ENCODE assay signal across 8 cellular contexts in the genomic region with DNA sequence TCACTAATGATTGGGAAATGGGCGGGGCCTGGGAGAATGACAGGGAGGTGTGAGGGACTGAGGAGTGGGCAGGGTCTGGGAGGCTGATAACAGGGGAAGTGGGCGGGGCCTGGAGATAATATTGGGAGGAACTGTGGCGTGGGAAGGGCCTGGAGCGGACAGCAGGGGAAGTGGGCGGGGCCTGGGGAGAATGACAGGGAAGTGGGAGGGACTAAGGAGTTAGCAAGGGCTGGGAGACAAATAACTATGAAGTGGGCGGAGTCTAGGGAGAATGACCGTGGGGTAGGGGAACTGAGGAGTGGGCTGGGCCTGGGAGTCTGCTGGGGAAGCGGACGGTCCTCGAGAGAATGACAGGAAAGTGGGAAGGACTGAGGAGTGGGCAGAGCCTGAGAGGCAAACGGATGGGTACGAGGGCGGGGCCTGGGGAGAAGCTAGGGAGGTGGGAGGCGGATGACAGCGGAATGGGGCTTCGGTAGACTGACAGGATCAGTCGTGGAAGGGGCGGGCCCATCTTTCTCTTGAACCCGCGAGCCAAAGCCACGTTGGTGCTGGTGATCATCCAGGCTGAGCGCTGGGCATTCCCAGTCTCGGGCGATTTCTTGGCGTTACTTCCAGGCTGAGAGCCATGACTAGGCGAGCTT. TPM values are rescaled to one million over a fixed set of nuclear protein-coding genes. Genes with fewer than 3 reads are reported as not detected.
DNase-seq lines count a peak whose midpoint lies in the region; ATAC-seq and TF ChIP-seq lines count a peak whose summit lies in the region.

No MANE protein-coding gene starts in this region.

- H3K27ac ChIP-seq in thyroid gland = peak overlapping the region in 2 of 3 donors; percentile 31 to 53

- H3K27me3 ChIP-seq in thyroid gland = no peaks in the 10 kb centered on the region

- H3K4me1 Mint-ChIP-seq in activated naive CD8-positive, alpha-beta T cell treated with anti-CD3 and anti-CD28 coated beads, Interleukin-2, amount 10 ng/mL, durations not matched to agents 7 days and 5 days = peaks cover 32% of the 10 kb centered on the region
- H3K4me1 Mint-ChIP-seq in glutamatergic neuron (ENCODE audit: low read depth, unreplicated experiment) = peaks cover 4% of the 10 kb centered on the region

- WGBS in thyroid gland, 2 donors = 2 to 3% methylated on average over 19 to 25 of the region's 26 CpGs

- POLR2A ChIA-PET in activated naive CD8-positive, alpha-beta T cell treated with anti-CD3 and anti-CD28 coated beads, Interleukin-2, amount 10 ng/mL, durations not matched to agents 7 days and 5 days (lab: Charles Lee) = interaction anchor here (0.5 to 2.8 kb wide), 13 partner anchors 15 to 348 kb away, joined by 3 to 23 read pairs (median 4); a partner anchor contains a TSS

- H3K36me3 Mint-ChIP-seq in activated naive CD8-positive, alpha-beta T cell treated with anti-CD3 and anti-CD28 coated beads, Interleukin-2, amount 10 ng/mL, durations not matched to agents 7 days and 5 days = no peaks in the 10 kb centered on the region
- no peaks in the 10 kb centered on the region for H3K36me3 Mint-ChIP-seq in glutamatergic neuron (ENCODE audit: unreplicated experiment)

- intact Hi-C loops in thyroid gland (cut with DNase I) = loop anchor here (5.0 kb wide), 1 partner anchor 116 kb away; no protein-coding TSS in a partner anchor

- peak overlapping the region; percentile 93 for H3K4me3 Mint-ChIP-seq in activated naive CD8-positive, alpha-beta T cell treated with anti-CD3 and anti-CD28 coated beads, Interleukin-2, amount 10 ng/mL, durations not matched to agents 7 days and 5 days
- H3K4me3 Mint-ChIP-seq in glutamatergic neuron (ENCODE audit: unreplicated experiment) = peak overlapping the region; percentile 94

- ATAC-seq in activated naive CD8-positive, alpha-beta T cell treated with anti-CD3 and anti-CD28 coated beads, Interleukin-2, amount 10 ng/mL, durations not matched to agents 7 days and 5 days (ENCODE audit: low read depth) = peak; percentile 71
- peak; percentile 91 for ATAC-seq in omental fat pad (ENCODE audit: low FRiP score)

- H3K4me3 ChIP-seq in thyroid gland (replicated peaks in 1 of 3) = peak overlapping the region in 2 of 3 donors; percentile 21 to 42

- no peak for TF ChIP-seq CTCF in glutamatergic neuron (IDR thresholded peaks at IDR 0.05; ENCODE audit: partially characterized antibody, unreplicated experiment)
- no peak for TF ChIP-seq CTCF in omental fat pad (IDR thresholded peaks at IDR 0.05)
- no peak for TF ChIP-seq CTCF in thyroid gland (IDR thresholded peaks at IDR 0.05)

- H3K4me1 ChIP-seq in thyroid gland = peaks cover 0 to 3% of the 10 kb centered on the region in 2 donors

- peak overlapping the region; percentile 98 for H3K27ac Mint-ChIP-seq in activated naive CD8-positive, alpha-beta T cell treated with anti-CD3 and anti-CD28 coated beads, Interleukin-2, amount 10 ng/mL, durations not matched to agents 7 days and 5 days
- H3K27ac Mint-ChIP-seq in glutamatergic neuron (ENCODE audit: unreplicated experiment) = peak overlapping the region; percentile 30

- no peaks in the 10 kb centered on the region for H3K27me3 Mint-ChIP-seq in activated naive CD8-positive, alpha-beta T cell treated with anti-CD3 and anti-CD28 coated beads, Interleukin-2, amount 10 ng/mL, durations not matched to agents 7 days and 5 days
- H3K27me3 Mint-ChIP-seq in glutamatergic neuron (ENCODE audit: unreplicated experiment) = peaks cover 4% of the 10 kb centered on the region

- TF ChIP-seq POLR2A in GM18951 (IDR thresholded peaks at IDR 0.05; ENCODE audit: extremely low read depth, insufficient read depth, insufficient read length) (peak; percentile 60), thyroid gland (IDR thresholded peaks at IDR 0.05) (no peak)

- H3K36me3 ChIP-seq in thyroid gland = no peaks in the 10 kb centered on the region

- H3K9me3 Mint-ChIP-seq in activated naive CD8-positive, alpha-beta T cell treated with anti-CD3 and anti-CD28 coated beads, Interleukin-2, amount 10 ng/mL, durations not matched to agents 7 days and 5 days = no peaks in the 10 kb centered on the region
- H3K9me3 Mint-ChIP-seq in glutamatergic neuron (ENCODE audit: unreplicated experiment) = peaks cover 6% of the 10 kb centered on the region

- no peaks in the 10 kb centered on the region for H3K9me3 ChIP-seq in thyroid gland

- DNase-seq in Ammon's horn (ENCODE audit: low spot score) = peak; percentile 97
- DNase-seq in HT1080 (ENCODE audit: low read depth) = peak; percentile 83
- DNase-seq in SK-MEL-5 (ENCODE audit: low read depth, low spot score) = peak; percentile 97
- peak; percentile 84 for DNase-seq in activated naive CD8-positive, alpha-beta T cell treated with anti-CD3 and anti-CD28 coated beads, Interleukin-2, amount 10 ng/mL, durations not matched to agents 7 days and 5 days
- DNase-seq in glutamatergic neuron = peak; percentile 97
- peak; percentile 96 for DNase-seq in omental fat pad (ENCODE audit: low spot score)
- peak; percentile 82 to 86 for DNase-seq in thyroid gland

- in situ Hi-C loops in GM18951 (cut with MboI; ENCODE audit: low sequenced_read_pairs, unreplicated experiment) = loop anchor here (10.0 to 25.0 kb wide), 2 partner anchors 109 to 346 kb away; no protein-coding TSS in a partner anchor
- in situ Hi-C loops in SK-MEL-5 (cut with HindIII; ENCODE audit: low pct_unique_long_range_greater_than_20kb, low sequenced_read_pairs) = no loop called here

RNA-seq across cellular contexts. Expression of a gene that starts 14.0 kb away (rescaled TPM):
- total RNA-seq in HT1080 (2014; rRNA removed; shearing (Covaris generic)) = 0.60 and 1.9 TPM in 2 replicates
- polyA plus RNA-seq in HT1080 (2015; cell fraction: cytosol; rRNA removed) = 0.62 and 1.9 TPM in 2 replicates
- 0.31 and 1.5 TPM in 2 replicates for polyA plus RNA-seq in HT1080 (2015; cell fraction: nucleus; rRNA removed)
- 19.8 and 24.0 TPM in 2 replicates for total RNA-seq in SK-MEL-5 (2014; rRNA removed; shearing (Covaris generic))
- polyA plus RNA-seq in SK-MEL-5 (2015; cell fraction: cytosol; rRNA removed) = 197 and 275 TPM in 2 replicates
- polyA plus RNA-seq in SK-MEL-5 (2015; cell fraction: nucleus; rRNA removed) = 35.1 and 72.8 TPM in 2 replicates
- total RNA-seq in activated naive CD8-positive, alpha-beta T cell treated with anti-CD3 and anti-CD28 coated beads, Interleukin-2, amount 10 ng/mL, durations not matched to agents 7 days and 5 days = 10 to 100 TPM in 1 of 2 experiments, 1 to 10 TPM in 1; 8.7 to 11.6 TPM
- total RNA-seq in glutamatergic neuron (ENCODE audit: unreplicated experiment) (225 TPM), omental fat pad (1 to 10 TPM in 3 of 4 donors, not detected in 1; 2.2 to 2.8 (median 2.2) TPM), thyroid gland (under 1 TPM in 3 of 4 donors, not detected in 1; 0.22 to 0.67 (median 0.59) TPM)

RNA-seq across cellular contexts. Expression of a gene that starts 14.7 kb away (rescaled TPM):
- total RNA-seq in HT1080 (2014; rRNA removed; shearing (Covaris generic)) = 35.7 and 45.9 TPM in 2 replicates
- 31.7 and 38.3 TPM in 2 replicates for polyA plus RNA-seq in HT1080 (2015; cell fraction: cytosol; rRNA removed)
- polyA plus RNA-seq in HT1080 (2015; cell fraction: nucleus; rRNA removed) = 31.9 and 41.7 TPM in 2 replicates
- 10.9 and 13.7 TPM in 2 replicates for total RNA-seq in SK-MEL-5 (2014; rRNA removed; shearing (Covaris generic))
- polyA plus RNA-seq in SK-MEL-5 (2015; cell fraction: cytosol; rRNA removed) = 11.1 and 11.4 TPM in 2 replicates
- 5.9 and 8.4 TPM in 2 replicates for polyA plus RNA-seq in SK-MEL-5 (2015; cell fraction: nucleus; rRNA removed)
- total RNA-seq in activated naive CD8-positive, alpha-beta T cell treated with anti-CD3 and anti-CD28 coated beads, Interleukin-2, amount 10 ng/mL, durations not matched to agents 7 days and 5 days = 1 to 10 TPM; 2.6 to 3.7 TPM
- total RNA-seq in glutamatergic neuron (ENCODE audit: unreplicated experiment) = 6.9 TPM
- 1 to 10 TPM in 3 of 4 donors, under 1 TPM in 1; 0.94 to 4.2 (median 1.4) TPM for total RNA-seq in omental fat pad
- under 1 TPM in 2 of 4 donors, not detected in 2; 0.45 to 0.54 TPM for total RNA-seq in thyroid gland

RNA-seq across cellular contexts. Expression of a gene that starts 34.6 kb away (rescaled TPM):
- total RNA-seq in HT1080 (2014; rRNA removed; shearing (Covaris generic)) = 0.06 TPM in 1 of 2 replicates, not detected in the other
- polyA plus RNA-seq in HT1080 (2015; cell fraction: cytosol; rRNA removed) = 0.11 and 0.70 TPM in 2 replicates
- 0.57 and 1.1 TPM in 2 replicates for polyA plus RNA-seq in HT1080 (2015; cell fraction: nucleus; rRNA removed)
- total RNA-seq in SK-MEL-5 (2014; rRNA removed; shearing (Covaris generic)) = not detected in 2 replicates
- polyA plus RNA-seq in SK-MEL-5 (2015; cell fraction: cytosol; rRNA removed) = 0.06 TPM in 1 of 2 replicates, not detected in the other
- 0.07 TPM in 1 of 2 replicates, not detected in the other for polyA plus RNA-seq in SK-MEL-5 (2015; cell fraction: nucleus; rRNA removed)
- total RNA-seq in activated naive CD8-positive, alpha-beta T cell treated with anti-CD3 and anti-CD28 coated beads, Interleukin-2, amount 10 ng/mL, durations not matched to agents 7 days and 5 days = 100 to 1,000 TPM; 126 to 130 TPM
- total RNA-seq in glutamatergic neuron (ENCODE audit: unreplicated experiment) (not detected), omental fat pad (1 to 10 TPM; 1.0 to 7.6 (median 4.6) TPM), thyroid gland (1 to 10 TPM in 3 of 4 donors, not detected in 1; 1.3 to 2.1 (median 1.8) TPM)

RNA-seq across cellular contexts. Expression of a gene that starts 52.1 kb away (rescaled TPM):
- total RNA-seq in HT1080 (2014; rRNA removed; shearing (Covaris generic)) = not detected in 2 replicates
- not detected in 2 replicates for polyA plus RNA-seq in HT1080 (2015; cell fraction: cytosol; rRNA removed)
- polyA plus RNA-seq in HT1080 (2015; cell fraction: nucleus; rRNA removed) = not detected in 2 replicates
- total RNA-seq in SK-MEL-5 (2014; rRNA removed; shearing (Covaris generic)) = 0.24 and 0.58 TPM in 2 replicates
- 0.57 TPM in 1 of 2 replicates, not detected in the other for polyA plus RNA-seq in SK-MEL-5 (2015; cell fraction: cytosol; rRNA removed)
- not detected in 2 replicates for polyA plus RNA-seq in SK-MEL-5 (2015; cell fraction: nucleus; rRNA removed)
- total RNA-seq in activated naive CD8-positive, alpha-beta T cell treated with anti-CD3 and anti-CD28 coated beads, Interleukin-2, amount 10 ng/mL, durations not matched to agents 7 days and 5 days = 1 to 10 TPM; 2.7 to 3.5 TPM
- total RNA-seq in glutamatergic neuron (ENCODE audit: unreplicated experiment) = not detected
- total RNA-seq in omental fat pad = 1 to 10 TPM in 2 of 4 donors, under 1 TPM in 1, not detected in 1; 0.82 to 6.2 (median 1.1) TPM
- 10 to 100 TPM; 21.0 to 65.2 (median 45.3) TPM for total RNA-seq in thyroid gland

RNA-seq across cellular contexts. Expression of a gene that starts 56.5 kb away (rescaled TPM):
- total RNA-seq in HT1080 (2014; rRNA removed; shearing (Covaris generic)) = 34.8 and 39.5 TPM in 2 replicates
- polyA plus RNA-seq in HT1080 (2015; cell fraction: cytosol; rRNA removed) = 28.1 and 29.7 TPM in 2 replicates
- 8.7 and 15.7 TPM in 2 replicates for polyA plus RNA-seq in HT1080 (2015; cell fraction: nucleus; rRNA removed)
- 48.3 and 49.6 TPM in 2 replicates for total RNA-seq in SK-MEL-5 (2014; rRNA removed; shearing (Covaris generic))
- polyA plus RNA-seq in SK-MEL-5 (2015; cell fraction: cytosol; rRNA removed) = 73.0 and 80.1 TPM in 2 replicates
- 25.2 and 28.1 TPM in 2 replicates for polyA plus RNA-seq in SK-MEL-5 (2015; cell fraction: nucleus; rRNA removed)
- total RNA-seq in activated naive CD8-positive, alpha-beta T cell treated with anti-CD3 and anti-CD28 coated beads, Interleukin-2, amount 10 ng/mL, durations not matched to agents 7 days and 5 days = 10 to 100 TPM; 35.5 to 38.3 TPM
- 30.2 TPM for total RNA-seq in glutamatergic neuron (ENCODE audit: unreplicated experiment)
- total RNA-seq in omental fat pad = 10 to 100 TPM; 24.6 to 28.7 (median 26.3) TPM
- total RNA-seq in thyroid gland = 100 to 1,000 TPM in 3 of 4 donors, 10 to 100 TPM in 1; 75.2 to 214 (median 152) TPM

Comparison
In these comparisons a context has a peak if more than half of its experiments do, and no peak if none do; other contexts are left out.
1. Peak in every context shown above with its lines: DNase-seq, ATAC-seq, H3K4me3 ChIP-seq and H3K27ac ChIP-seq.
2. RNA of a gene that starts 34.6 kb away (total RNA-seq): 126 to 130 TPM in activated naive CD8-positive, alpha-beta T cell treated with anti-CD3 and anti-CD28 coated beads, Interleukin-2, amount 10 ng/mL, durations not matched to agents 7 days and 5 days; 1.0 to 7.6 TPM in omental fat pad, 1.3 to 2.1 TPM in thyroid gland, not detected in glutamatergic neuron (single experiment), 0.06 TPM in HT1080 and not detected in SK-MEL-5; every median in the first group is over 10 times any median in the second.